In the genomic region with DNA sequence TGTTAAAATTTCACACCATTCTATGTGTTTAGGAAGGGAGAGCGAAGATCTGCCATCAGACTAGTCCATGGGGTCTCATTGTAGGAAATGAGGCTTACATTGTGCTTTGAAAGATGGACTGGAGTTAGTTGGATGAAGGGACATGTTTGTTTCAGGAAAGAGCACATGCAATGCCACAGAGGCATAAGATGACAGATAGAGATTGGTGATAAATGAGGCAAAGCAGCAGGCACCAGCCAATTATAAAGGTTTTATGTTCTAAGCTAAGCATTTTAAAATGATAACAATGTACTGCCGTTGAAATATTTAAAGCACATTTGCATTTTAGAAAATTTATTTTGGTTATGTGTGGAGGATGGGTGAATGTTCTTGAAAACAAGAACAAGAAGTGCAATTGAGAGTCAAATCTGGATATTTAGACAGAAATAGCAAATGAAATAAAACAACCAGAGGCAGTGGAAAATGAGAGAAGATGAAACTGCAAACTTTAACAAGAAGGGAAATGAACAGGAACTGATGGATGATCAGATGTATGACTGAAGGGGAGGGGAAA, we compare ENCODE assay signal across 1 cellular context.
TF ChIP-seq lines count a peak whose summit lies in the region.

No MANE protein-coding gene starts in this region.

TF ChIP-seq in GM23338, 12 proteins besides CTCF, POLR2A, EP300 and RAD21 (continued from another document):
- TF ChIP-seq, protein P1, sequence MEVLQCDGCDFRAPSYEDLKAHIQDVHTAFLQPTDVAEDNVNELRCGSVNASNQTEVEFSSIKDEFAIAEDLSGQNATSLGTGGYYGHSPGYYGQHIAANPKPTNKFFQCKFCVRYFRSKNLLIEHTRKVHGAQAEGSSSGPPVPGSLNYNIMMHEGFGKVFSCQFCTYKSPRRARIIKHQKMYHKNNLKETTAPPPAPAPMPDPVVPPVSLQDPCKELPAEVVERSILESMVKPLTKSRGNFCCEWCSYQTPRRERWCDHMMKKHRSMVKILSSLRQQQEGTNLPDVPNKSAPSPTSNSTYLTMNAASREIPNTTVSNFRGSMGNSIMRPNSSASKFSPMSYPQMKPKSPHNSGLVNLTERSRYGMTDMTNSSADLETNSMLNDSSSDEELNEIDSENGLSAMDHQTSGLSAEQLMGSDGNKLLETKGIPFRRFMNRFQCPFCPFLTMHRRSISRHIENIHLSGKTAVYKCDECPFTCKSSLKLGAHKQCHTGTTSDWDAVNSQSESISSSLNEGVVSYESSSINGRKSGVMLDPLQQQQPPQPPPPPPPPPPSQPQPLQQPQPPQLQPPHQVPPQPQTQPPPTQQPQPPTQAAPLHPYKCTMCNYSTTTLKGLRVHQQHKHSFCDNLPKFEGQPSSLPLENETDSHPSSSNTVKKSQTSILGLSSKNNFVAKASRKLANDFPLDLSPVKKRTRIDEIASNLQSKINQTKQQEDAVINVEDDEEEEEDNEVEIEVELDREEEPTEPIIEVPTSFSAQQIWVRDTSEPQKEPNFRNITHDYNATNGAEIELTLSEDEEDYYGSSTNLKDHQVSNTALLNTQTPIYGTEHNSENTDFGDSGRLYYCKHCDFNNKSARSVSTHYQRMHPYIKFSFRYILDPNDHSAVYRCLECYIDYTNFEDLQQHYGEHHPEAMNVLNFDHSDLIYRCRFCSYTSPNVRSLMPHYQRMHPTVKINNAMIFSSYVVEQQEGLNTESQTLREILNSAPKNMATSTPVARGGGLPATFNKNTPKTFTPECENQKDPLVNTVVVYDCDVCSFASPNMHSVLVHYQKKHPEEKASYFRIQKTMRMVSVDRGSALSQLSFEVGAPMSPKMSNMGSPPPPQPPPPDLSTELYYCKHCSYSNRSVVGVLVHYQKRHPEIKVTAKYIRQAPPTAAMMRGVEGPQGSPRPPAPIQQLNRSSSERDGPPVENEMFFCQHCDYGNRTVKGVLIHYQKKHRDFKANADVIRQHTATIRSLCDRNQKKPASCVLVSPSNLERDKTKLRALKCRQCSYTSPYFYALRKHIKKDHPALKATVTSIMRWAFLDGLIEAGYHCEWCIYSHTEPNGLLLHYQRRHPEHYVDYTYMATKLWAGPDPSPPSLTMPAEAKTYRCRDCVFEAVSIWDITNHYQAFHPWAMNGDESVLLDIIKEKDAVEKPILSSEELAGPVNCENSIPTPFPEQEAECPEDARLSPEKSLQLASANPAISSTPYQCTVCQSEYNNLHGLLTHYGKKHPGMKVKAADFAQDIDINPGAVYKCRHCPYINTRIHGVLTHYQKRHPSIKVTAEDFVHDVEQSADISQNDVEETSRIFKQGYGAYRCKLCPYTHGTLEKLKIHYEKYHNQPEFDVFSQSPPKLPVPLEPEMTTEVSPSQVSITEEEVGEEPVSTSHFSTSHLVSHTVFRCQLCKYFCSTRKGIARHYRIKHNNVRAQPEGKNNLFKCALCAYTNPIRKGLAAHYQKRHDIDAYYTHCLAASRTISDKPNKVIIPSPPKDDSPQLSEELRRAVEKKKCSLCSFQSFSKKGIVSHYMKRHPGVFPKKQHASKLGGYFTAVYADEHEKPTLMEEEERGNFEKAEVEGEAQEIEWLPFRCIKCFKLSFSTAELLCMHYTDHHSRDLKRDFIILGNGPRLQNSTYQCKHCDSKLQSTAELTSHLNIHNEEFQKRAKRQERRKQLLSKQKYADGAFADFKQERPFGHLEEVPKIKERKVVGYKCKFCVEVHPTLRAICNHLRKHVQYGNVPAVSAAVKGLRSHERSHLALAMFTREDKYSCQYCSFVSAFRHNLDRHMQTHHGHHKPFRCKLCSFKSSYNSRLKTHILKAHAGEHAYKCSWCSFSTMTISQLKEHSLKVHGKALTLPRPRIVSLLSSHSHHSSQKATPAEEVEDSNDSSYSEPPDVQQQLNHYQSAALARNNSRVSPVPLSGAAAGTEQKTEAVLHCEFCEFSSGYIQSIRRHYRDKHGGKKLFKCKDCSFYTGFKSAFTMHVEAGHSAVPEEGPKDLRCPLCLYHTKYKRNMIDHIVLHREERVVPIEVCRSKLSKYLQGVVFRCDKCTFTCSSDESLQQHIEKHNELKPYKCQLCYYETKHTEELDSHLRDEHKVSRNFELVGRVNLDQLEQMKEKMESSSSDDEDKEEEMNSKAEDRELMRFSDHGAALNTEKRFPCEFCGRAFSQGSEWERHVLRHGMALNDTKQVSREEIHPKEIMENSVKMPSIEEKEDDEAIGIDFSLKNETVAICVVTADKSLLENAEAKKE (CRISPR knock-in tag; IDR thresholded peaks at IDR 0.05) = no peak
- TF ChIP-seq EZH2 (IDR thresholded peaks at IDR 0.05; ENCODE audit: low read depth, unreplicated experiment) (no peak), ZNF331 (CRISPR knock-in tag; IDR thresholded peaks at IDR 0.05; ENCODE audit: low read depth) (no peak), STAT1 (IDR thresholded peaks at IDR 0.05; ENCODE audit: unreplicated experiment) (no peak), NANOG (IDR thresholded peaks at IDR 0.05; ENCODE audit: borderline replicate concordance) (no peak), EZH2phosphoT487 (IDR thresholded peaks at IDR 0.05; ENCODE audit: unreplicated experiment) (no peak), CREB1 (CRISPR knock-in tag; IDR thresholded peaks at IDR 0.05; ENCODE audit: low read depth) (no peak), POLR2AphosphoS5 (IDR thresholded peaks at IDR 0.05; ENCODE audit: low read depth) (no peak)
- TF ChIP-seq, protein P2, sequence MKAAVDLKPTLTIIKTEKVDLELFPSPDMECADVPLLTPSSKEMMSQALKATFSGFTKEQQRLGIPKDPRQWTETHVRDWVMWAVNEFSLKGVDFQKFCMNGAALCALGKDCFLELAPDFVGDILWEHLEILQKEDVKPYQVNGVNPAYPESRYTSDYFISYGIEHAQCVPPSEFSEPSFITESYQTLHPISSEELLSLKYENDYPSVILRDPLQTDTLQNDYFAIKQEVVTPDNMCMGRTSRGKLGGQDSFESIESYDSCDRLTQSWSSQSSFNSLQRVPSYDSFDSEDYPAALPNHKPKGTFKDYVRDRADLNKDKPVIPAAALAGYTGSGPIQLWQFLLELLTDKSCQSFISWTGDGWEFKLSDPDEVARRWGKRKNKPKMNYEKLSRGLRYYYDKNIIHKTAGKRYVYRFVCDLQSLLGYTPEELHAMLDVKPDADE (IDR thresholded peaks at IDR 0.05) = no peak
- TF ChIP-seq, protein P3, sequence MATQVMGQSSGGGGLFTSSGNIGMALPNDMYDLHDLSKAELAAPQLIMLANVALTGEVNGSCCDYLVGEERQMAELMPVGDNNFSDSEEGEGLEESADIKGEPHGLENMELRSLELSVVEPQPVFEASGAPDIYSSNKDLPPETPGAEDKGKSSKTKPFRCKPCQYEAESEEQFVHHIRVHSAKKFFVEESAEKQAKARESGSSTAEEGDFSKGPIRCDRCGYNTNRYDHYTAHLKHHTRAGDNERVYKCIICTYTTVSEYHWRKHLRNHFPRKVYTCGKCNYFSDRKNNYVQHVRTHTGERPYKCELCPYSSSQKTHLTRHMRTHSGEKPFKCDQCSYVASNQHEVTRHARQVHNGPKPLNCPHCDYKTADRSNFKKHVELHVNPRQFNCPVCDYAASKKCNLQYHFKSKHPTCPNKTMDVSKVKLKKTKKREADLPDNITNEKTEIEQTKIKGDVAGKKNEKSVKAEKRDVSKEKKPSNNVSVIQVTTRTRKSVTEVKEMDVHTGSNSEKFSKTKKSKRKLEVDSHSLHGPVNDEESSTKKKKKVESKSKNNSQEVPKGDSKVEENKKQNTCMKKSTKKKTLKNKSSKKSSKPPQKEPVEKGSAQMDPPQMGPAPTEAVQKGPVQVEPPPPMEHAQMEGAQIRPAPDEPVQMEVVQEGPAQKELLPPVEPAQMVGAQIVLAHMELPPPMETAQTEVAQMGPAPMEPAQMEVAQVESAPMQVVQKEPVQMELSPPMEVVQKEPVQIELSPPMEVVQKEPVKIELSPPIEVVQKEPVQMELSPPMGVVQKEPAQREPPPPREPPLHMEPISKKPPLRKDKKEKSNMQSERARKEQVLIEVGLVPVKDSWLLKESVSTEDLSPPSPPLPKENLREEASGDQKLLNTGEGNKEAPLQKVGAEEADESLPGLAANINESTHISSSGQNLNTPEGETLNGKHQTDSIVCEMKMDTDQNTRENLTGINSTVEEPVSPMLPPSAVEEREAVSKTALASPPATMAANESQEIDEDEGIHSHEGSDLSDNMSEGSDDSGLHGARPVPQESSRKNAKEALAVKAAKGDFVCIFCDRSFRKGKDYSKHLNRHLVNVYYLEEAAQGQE (IDR thresholded peaks at IDR 0.05; ENCODE audit: unreplicated experiment) = no peak
